ENCODE assay signal across 1 cellular context in genomic region chr5:140564196-140565023, GRCh38.
TF ChIP-seq lines count a peak whose summit lies in the region.

A gene with protein sequence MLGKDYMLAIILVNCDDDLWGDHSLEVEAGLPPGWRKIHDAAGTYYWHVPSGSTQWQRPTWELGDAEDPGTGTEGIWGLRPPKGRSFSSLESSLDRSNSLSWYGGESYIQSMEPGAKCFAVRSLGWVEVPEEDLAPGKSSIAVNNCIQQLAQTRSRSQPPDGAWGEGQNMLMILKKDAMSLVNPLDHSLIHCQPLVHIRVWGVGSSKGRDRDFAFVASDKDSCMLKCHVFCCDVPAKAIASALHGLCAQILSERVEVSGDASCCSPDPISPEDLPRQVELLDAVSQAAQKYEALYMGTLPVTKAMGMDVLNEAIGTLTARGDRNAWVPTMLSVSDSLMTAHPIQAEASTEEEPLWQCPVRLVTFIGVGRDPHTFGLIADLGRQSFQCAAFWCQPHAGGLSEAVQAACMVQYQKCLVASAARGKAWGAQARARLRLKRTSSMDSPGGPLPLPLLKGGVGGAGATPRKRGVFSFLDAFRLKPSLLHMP (minus strand): TSS chr5:140564598. CDS start chr5:140564245, 353 bp downstream.
A gene with protein sequence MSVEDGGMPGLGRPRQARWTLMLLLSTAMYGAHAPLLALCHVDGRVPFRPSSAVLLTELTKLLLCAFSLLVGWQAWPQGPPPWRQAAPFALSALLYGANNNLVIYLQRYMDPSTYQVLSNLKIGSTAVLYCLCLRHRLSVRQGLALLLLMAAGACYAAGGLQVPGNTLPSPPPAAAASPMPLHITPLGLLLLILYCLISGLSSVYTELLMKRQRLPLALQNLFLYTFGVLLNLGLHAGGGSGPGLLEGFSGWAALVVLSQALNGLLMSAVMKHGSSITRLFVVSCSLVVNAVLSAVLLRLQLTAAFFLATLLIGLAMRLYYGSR (plus strand): TSS chr5:140564828. CDS start chr5:140567170, 2,342 bp downstream.

TF ChIP-seq in K562, 482 proteins besides CTCF, POLR2A, EP300 and RAD21 (continued from another document):
- TF ChIP-seq ASH1L (IDR thresholded peaks at IDR 0.05; ENCODE audit: borderline replicate concordance, low read depth, partially characterized antibody), result no peak
- TF ChIP-seq RERE (CRISPR knock-in tag; IDR thresholded peaks at IDR 0.05; ENCODE audit: borderline replicate concordance), result no peak
- TF ChIP-seq KLF10 (CRISPR knock-in tag; IDR thresholded peaks at IDR 0.05), result no peak
- TF ChIP-seq ELF1 (tag; IDR thresholded peaks at IDR 0.05), result peak; percentile 92
- no peak; a peak in 1 of 4 replicates for TF ChIP-seq SIX5 (IDR thresholded peaks at IDR 0.05; ENCODE audit: borderline replicate concordance in 1 of 2, insufficient read depth in 1 of 2, low read depth in 1 of 2, low read length in 2 of 2)
- no peak for TF ChIP-seq CHD4 (IDR thresholded peaks at IDR 0.05; ENCODE audit: insufficient read depth, insufficient replicate concordance, low read depth, low read length, poor library complexity, severe bottlenecking)
- no peak for TF ChIP-seq SRSF7 (optimal IDR thresholded peaks at IDR 0.05; ENCODE audit: low read depth, low read length)
- TF ChIP-seq HDAC1 (IDR thresholded peaks at IDR 0.05), result peak in 1 of 2 experiments; percentile 98; a peak in 2 of 4 replicates
- no peak for TF ChIP-seq POU5F1 (IDR thresholded peaks at IDR 0.05; ENCODE audit: borderline replicate concordance, low read depth, low read length, partially characterized antibody)
- no peak for TF ChIP-seq U2AF1 (optimal IDR thresholded peaks at IDR 0.05; ENCODE audit: low read depth, low read length)
- peak; percentile 98 for TF ChIP-seq MTA3 (IDR thresholded peaks at IDR 0.05; ENCODE audit: borderline replicate concordance)
- TF ChIP-seq, protein P1, sequence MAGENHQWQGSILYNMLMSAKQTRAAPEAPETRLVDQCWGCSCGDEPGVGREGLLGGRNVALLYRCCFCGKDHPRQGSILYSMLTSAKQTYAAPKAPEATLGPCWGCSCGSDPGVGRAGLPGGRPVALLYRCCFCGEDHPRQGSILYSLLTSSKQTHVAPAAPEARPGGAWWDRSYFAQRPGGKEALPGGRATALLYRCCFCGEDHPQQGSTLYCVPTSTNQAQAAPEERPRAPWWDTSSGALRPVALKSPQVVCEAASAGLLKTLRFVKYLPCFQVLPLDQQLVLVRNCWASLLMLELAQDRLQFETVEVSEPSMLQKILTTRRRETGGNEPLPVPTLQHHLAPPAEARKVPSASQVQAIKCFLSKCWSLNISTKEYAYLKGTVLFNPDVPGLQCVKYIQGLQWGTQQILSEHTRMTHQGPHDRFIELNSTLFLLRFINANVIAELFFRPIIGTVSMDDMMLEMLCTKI (IDR thresholded peaks at IDR 0.05; ENCODE audit: partially characterized antibody), result no peak
- TF ChIP-seq DPF2 (IDR thresholded peaks at IDR 0.05), result peak; percentile 26; the same call in 1 of the 2 replicates
- TF ChIP-seq ATF1 (CRISPR knock-in tag; IDR thresholded peaks at IDR 0.05), result peak; percentile 95
- TF ChIP-seq ATF1 (tag; IDR thresholded peaks at IDR 0.05), result peak; percentile 98
- no peak for TF ChIP-seq MYNN (IDR thresholded peaks at IDR 0.05)
- TF ChIP-seq MYNN (CRISPR knock-in tag; IDR thresholded peaks at IDR 0.05), result no peak
- TF ChIP-seq MYC (IDR thresholded peaks at IDR 0.05; ENCODE audit: low read depth, low read length), result peak; percentile 97
- peak; percentile 64 for TF ChIP-seq MYC (CRISPR knock-in tag; IDR thresholded peaks at IDR 0.05; ENCODE audit: borderline replicate concordance, low read depth)
- peak; percentile 73 for TF ChIP-seq DMBX1 (CRISPR knock-in tag; IDR thresholded peaks at IDR 0.05; ENCODE audit: borderline replicate concordance)
- TF ChIP-seq NFYB (IDR thresholded peaks at IDR 0.05; ENCODE audit: extremely low read depth, insufficient read length), result no peak
- no peak for TF ChIP-seq ZNF239 (CRISPR knock-in tag; IDR thresholded peaks at IDR 0.05)
- peak; percentile 71; the same call in 1 of the 2 replicates for TF ChIP-seq ZNF740 (CRISPR knock-in tag; IDR thresholded peaks at IDR 0.05)
- TF ChIP-seq ZNF740 (tag; IDR thresholded peaks at IDR 0.05), result no peak
- TF ChIP-seq MEF2D (tag; conservative IDR thresholded peaks at IDR 0.05; ENCODE audit: low read depth), result no peak
- TF ChIP-seq NR2F6 (CRISPR knock-in tag; IDR thresholded peaks at IDR 0.05), result no peak
- peak; percentile 71 to 83; a peak in 3 of 4 replicates for TF ChIP-seq FOXK2 (conservative IDR thresholded peaks at IDR 0.05 in 1 of 2, IDR thresholded peaks at IDR 0.05 in 1 of 2; ENCODE audit: low read depth in 2 of 2)
- TF ChIP-seq ZNF717 (CRISPR knock-in tag; IDR thresholded peaks at IDR 0.05), result no peak
- TF ChIP-seq, protein P2, sequence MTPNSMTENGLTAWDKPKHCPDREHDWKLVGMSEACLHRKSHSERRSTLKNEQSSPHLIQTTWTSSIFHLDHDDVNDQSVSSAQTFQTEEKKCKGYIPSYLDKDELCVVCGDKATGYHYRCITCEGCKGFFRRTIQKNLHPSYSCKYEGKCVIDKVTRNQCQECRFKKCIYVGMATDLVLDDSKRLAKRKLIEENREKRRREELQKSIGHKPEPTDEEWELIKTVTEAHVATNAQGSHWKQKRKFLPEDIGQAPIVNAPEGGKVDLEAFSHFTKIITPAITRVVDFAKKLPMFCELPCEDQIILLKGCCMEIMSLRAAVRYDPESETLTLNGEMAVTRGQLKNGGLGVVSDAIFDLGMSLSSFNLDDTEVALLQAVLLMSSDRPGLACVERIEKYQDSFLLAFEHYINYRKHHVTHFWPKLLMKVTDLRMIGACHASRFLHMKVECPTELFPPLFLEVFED (CRISPR knock-in tag; conservative IDR thresholded peaks at IDR 0.05), result peak; percentile 4; the same call in 1 of the 2 replicates
- no peak for TF ChIP-seq FOXA3 (CRISPR knock-in tag; conservative IDR thresholded peaks at IDR 0.05 in 1 of 2, IDR thresholded peaks at IDR 0.05 in 1 of 2)
- TF ChIP-seq NFE2 (IDR thresholded peaks at IDR 0.05; ENCODE audit: low read depth), result 0 out of 2 replicates have a peak, but pooled peaks have one; percentile 39
- no peak for TF ChIP-seq MCM7 (IDR thresholded peaks at IDR 0.05)
- TF ChIP-seq ZNF655 (CRISPR knock-in tag; IDR thresholded peaks at IDR 0.05), result no peak
- TF ChIP-seq ZNF146 (CRISPR knock-in tag; IDR thresholded peaks at IDR 0.05; ENCODE audit: unreplicated experiment), result no peak
- peak; percentile 88 for TF ChIP-seq RNF2 (IDR thresholded peaks at IDR 0.05)
- TF ChIP-seq, protein P3, sequence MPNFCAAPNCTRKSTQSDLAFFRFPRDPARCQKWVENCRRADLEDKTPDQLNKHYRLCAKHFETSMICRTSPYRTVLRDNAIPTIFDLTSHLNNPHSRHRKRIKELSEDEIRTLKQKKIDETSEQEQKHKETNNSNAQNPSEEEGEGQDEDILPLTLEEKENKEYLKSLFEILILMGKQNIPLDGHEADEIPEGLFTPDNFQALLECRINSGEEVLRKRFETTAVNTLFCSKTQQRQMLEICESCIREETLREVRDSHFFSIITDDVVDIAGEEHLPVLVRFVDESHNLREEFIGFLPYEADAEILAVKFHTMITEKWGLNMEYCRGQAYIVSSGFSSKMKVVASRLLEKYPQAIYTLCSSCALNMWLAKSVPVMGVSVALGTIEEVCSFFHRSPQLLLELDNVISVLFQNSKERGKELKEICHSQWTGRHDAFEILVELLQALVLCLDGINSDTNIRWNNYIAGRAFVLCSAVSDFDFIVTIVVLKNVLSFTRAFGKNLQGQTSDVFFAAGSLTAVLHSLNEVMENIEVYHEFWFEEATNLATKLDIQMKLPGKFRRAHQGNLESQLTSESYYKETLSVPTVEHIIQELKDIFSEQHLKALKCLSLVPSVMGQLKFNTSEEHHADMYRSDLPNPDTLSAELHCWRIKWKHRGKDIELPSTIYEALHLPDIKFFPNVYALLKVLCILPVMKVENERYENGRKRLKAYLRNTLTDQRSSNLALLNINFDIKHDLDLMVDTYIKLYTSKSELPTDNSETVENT (CRISPR knock-in tag; IDR thresholded peaks at IDR 0.05), result peak; percentile 34
- no peak for TF ChIP-seq RBM25 (IDR thresholded peaks at IDR 0.05; ENCODE audit: low read depth, low read length, severe bottlenecking)
- no peak for TF ChIP-seq SRSF9 (IDR thresholded peaks at IDR 0.05; ENCODE audit: borderline replicate concordance, low read depth, low read length)
